2 cellular contexts compared by ENCODE assay signal in the genomic region with DNA sequence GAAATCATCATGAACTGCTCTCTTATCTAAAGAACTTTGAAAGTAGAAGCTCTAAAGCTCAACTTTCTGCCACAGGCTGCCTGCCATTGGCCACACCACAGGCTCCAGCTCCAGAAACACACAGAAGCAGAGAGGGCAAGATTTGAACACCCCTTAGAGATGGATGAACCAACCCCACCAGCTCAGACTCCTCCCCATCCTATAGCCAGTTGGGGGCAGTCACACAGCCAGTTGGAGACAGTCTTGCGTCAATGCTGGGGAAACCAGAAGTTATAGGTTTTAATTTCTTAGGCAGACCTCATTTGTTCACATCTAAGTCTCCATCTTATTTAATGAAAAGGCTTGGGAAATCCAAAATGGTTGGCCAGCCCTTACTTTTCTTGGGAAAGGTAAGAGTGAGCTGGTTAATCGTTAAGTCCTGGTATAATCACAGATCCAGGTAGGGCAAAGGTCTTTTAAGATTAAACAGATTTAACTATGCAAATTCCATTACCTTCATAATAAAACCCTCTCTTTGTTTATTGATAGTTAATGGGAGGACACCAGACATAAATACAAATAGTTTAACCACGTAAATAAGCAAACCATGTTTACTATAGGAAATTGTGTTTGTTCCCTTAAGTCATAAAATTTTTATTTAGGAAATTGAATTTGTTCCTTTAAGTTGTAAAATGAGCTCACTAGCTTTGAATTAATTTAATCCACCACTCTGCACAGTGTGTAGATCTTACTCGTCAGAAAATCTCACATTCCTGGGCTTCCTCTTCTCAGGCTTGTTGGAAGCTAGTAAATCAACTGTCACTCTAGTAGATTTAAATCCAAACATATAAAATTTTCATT.
A peak's percentile ranks its signal among the peaks of the same experiment; 100 is the strongest.
TF ChIP-seq lines count a peak whose summit lies in the region.

No MANE protein-coding gene starts in this region.

TF ChIP-seq in liver, 16 proteins besides CTCF, POLR2A, EP300 and RAD21 (continued from another document):
- TF ChIP-seq, protein P1, sequence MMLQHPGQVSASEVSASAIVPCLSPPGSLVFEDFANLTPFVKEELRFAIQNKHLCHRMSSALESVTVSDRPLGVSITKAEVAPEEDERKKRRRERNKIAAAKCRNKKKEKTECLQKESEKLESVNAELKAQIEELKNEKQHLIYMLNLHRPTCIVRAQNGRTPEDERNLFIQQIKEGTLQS (IDR thresholded peaks at IDR 0.05), result no peak
- TF ChIP-seq FOXA2 (IDR thresholded peaks at IDR 0.05), result no peak
- TF ChIP-seq SP1 (IDR thresholded peaks at IDR 0.05), result peak; percentile 51
- peak; percentile 26 to 45 for TF ChIP-seq RXRA (IDR thresholded peaks at IDR 0.05)
- peak; percentile 95 for TF ChIP-seq YY1 (IDR thresholded peaks at IDR 0.05)
- no peak for TF ChIP-seq MAX (IDR thresholded peaks at IDR 0.05)
- no peak for TF ChIP-seq ZBTB33 (IDR thresholded peaks at IDR 0.05)

TF ChIP-seq in HepG2, 621 proteins besides CTCF, POLR2A, EP300 and RAD21:
- TF ChIP-seq, protein P2, sequence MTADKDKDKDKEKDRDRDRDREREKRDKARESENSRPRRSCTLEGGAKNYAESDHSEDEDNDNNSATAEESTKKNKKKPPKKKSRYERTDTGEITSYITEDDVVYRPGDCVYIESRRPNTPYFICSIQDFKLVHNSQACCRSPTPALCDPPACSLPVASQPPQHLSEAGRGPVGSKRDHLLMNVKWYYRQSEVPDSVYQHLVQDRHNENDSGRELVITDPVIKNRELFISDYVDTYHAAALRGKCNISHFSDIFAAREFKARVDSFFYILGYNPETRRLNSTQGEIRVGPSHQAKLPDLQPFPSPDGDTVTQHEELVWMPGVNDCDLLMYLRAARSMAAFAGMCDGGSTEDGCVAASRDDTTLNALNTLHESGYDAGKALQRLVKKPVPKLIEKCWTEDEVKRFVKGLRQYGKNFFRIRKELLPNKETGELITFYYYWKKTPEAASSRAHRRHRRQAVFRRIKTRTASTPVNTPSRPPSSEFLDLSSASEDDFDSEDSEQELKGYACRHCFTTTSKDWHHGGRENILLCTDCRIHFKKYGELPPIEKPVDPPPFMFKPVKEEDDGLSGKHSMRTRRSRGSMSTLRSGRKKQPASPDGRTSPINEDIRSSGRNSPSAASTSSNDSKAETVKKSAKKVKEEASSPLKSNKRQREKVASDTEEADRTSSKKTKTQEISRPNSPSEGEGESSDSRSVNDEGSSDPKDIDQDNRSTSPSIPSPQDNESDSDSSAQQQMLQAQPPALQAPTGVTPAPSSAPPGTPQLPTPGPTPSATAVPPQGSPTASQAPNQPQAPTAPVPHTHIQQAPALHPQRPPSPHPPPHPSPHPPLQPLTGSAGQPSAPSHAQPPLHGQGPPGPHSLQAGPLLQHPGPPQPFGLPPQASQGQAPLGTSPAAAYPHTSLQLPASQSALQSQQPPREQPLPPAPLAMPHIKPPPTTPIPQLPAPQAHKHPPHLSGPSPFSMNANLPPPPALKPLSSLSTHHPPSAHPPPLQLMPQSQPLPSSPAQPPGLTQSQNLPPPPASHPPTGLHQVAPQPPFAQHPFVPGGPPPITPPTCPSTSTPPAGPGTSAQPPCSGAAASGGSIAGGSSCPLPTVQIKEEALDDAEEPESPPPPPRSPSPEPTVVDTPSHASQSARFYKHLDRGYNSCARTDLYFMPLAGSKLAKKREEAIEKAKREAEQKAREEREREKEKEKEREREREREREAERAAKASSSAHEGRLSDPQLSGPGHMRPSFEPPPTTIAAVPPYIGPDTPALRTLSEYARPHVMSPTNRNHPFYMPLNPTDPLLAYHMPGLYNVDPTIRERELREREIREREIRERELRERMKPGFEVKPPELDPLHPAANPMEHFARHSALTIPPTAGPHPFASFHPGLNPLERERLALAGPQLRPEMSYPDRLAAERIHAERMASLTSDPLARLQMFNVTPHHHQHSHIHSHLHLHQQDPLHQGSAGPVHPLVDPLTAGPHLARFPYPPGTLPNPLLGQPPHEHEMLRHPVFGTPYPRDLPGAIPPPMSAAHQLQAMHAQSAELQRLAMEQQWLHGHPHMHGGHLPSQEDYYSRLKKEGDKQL (CRISPR knock-in tag; IDR thresholded peaks at IDR 0.05; ENCODE audit: low read depth), result no peak
- TF ChIP-seq ZNF772 (CRISPR knock-in tag; IDR thresholded peaks at IDR 0.05) (no peak), ZFP37 (CRISPR knock-in tag; IDR thresholded peaks at IDR 0.05; ENCODE audit: borderline replicate concordance) (no peak), ISX (CRISPR knock-in tag; conservative IDR thresholded peaks at IDR 0.05) (no peak), TP53 (CRISPR knock-in tag; conservative IDR thresholded peaks at IDR 0.05) (no peak)
TF ChIP-seq in HepG2: peak in this region for 0.
